In genomic region chr3:108076564-108076963, GRCh38 we compare ENCODE assay signal across 1 cellular context.
TF ChIP-seq lines count a peak whose summit lies in the region.

No MANE protein-coding gene starts in this region.

TF ChIP-seq in SK-N-SH treated with all-trans-retinoic acid at 6 μM for 48 hours, 23 proteins besides CTCF, POLR2A, EP300 and RAD21 (continued from another document):
- no peak for TF ChIP-seq TSHZ2 (CRISPR knock-in tag; IDR thresholded peaks at IDR 0.05)
- no peak for TF ChIP-seq POU6F1 (CRISPR knock-in tag; IDR thresholded peaks at IDR 0.05; ENCODE audit: borderline replicate concordance, low read depth)
